In genomic region chr12:19671695-19672094, GRCh38 we compare ENCODE assay signal across 18 cellular contexts.
DNase-seq lines count a peak whose midpoint lies in the region; ATAC-seq and TF ChIP-seq lines count a peak whose summit lies in the region.
"Had no signal": no experiment of that assay in that cellular context is flagged by ENCODE, and none has a peak within 500 bp of the region (broad histone marks: within the 10 kb centered on the region; RNA-seq: fewer than 3 reads in every experiment).

No MANE protein-coding gene starts in this region.

- no peaks in the 10 kb centered on the region for H3K27me3 Mint-ChIP-seq in activated T-cell treated with anti-CD3 and anti-CD28 coated beads, Interleukin-2, amount 50 U/mL, for 4 hours (ENCODE audit: low read depth)
- H3K27me3 Mint-ChIP-seq: CD4-positive, CD25-positive, alpha-beta regulatory T cell had no signal

- H3K36me3 Mint-ChIP-seq in activated T-cell treated with anti-CD3 and anti-CD28 coated beads, Interleukin-2, amount 50 U/mL, for 4 hours (ENCODE audit: insufficient read depth), result no peaks in the 10 kb centered on the region
- H3K36me3 Mint-ChIP-seq: CD4-positive, CD25-positive, alpha-beta regulatory T cell had no signal

- no peak for ATAC-seq in HG02571 (IDR thresholded peaks at IDR 0.05; ENCODE audit: unreplicated experiment)
- no peak for ATAC-seq in activated T-cell treated with anti-CD3 and anti-CD28 coated beads, Interleukin-2, amount 50 U/mL, for 4 hours
- ATAC-seq: HCT116, K562 had no signal

- H3K36me3 ChIP-seq in BE2C, result no peaks in the 10 kb centered on the region
- H3K36me3 ChIP-seq: MG63, Peyer's patch had no signal

- no peaks in the 10 kb centered on the region for H3K27me3 ChIP-seq in BE2C
- H3K27me3 ChIP-seq: MG63, Peyer's patch had no signal

- H3K4me3 ChIP-seq in BE2C (ENCODE audit: low read depth, low read length), result no peak overlapping the region
- H3K4me3 ChIP-seq: K562, MG63, Peyer's patch had no signal

- no peaks in the 10 kb centered on the region for H3K9me3 ChIP-seq in BE2C
- H3K9me3 ChIP-seq: MG63, Peyer's patch had no signal

- no peaks in the 10 kb centered on the region for H3K9me3 Mint-ChIP-seq in activated T-cell treated with anti-CD3 and anti-CD28 coated beads, Interleukin-2, amount 50 U/mL, for 4 hours

- H3K4me1 Mint-ChIP-seq in activated T-cell treated with anti-CD3 and anti-CD28 coated beads, Interleukin-2, amount 50 U/mL, for 4 hours (ENCODE audit: low read depth), result peaks cover 5% of the 10 kb centered on the region
- H3K4me1 Mint-ChIP-seq: CD4-positive, CD25-positive, alpha-beta regulatory T cell had no signal

- no peak for TF ChIP-seq CTCF in BE2C (IDR thresholded peaks at IDR 0.05; ENCODE audit: low read depth, low read length)

- no peak overlapping the region for H3K4me3 Mint-ChIP-seq in activated T-cell treated with anti-CD3 and anti-CD28 coated beads, Interleukin-2, amount 50 U/mL, for 4 hours
- H3K4me3 Mint-ChIP-seq: CD4-positive, CD25-positive, alpha-beta regulatory T cell; T-helper 1 cell treated with Interleukin-12 subunit alpha and Interleukin-12 subunit beta and Interleukin-4 antibody, amounts not matched to agents 30 μg/mL and 1 μg/mL, for 36 hours had no signal

- H3K4me1 ChIP-seq in BE2C, result no peaks in the 10 kb centered on the region
- H3K4me1 ChIP-seq: Peyer's patch had no signal

- DNase-seq in EH (ENCODE audit: low read depth), result peak; percentile 32
- peak; percentile 10 to 72 for DNase-seq in NCI-H524 (lab: John Stamatoyannopoulos, UW)
- peak; percentile 28 for DNase-seq in dedifferentiated amniotic fluid mesenchymal stem cell (ENCODE audit: extremely low spot score)
- DNase-seq in fibroblast of the conjunctiva (ENCODE audit: low read depth), result peak; percentile 21
- DNase-seq in activated T-cell treated with anti-CD3 and anti-CD28 coated beads, Interleukin-2, amount 50 U/mL, for 4 hours, result no peak
- DNase-seq in BE2C, result no peak
- DNase-seq: CD4-positive, CD25-positive, alpha-beta regulatory T cell; DND-41; MG63; NCI-H1417; NCI-H1930; NCI-H2227 treated with DMSO at 0.1 percent for 48 hours; NCI-H510A treated with DMSO at 0.1 percent for 48 hours; Peyer's patch had no signal

Comparison
In these comparisons a context has a peak if more than half of its experiments do, and no peak if none do; other contexts are left out.
1. DNase-seq: peak in EH (single experiment), NCI-H524 (2 of 2), dedifferentiated amniotic fluid mesenchymal stem cell (single experiment) and fibroblast of the conjunctiva (single experiment); none in activated T-cell treated with anti-CD3 and anti-CD28 coated beads, Interleukin-2, amount 50 U/mL, for 4 hours (single experiment) and BE2C (single experiment).